28 cellular contexts compared by ENCODE assay signal in the genomic region with DNA sequence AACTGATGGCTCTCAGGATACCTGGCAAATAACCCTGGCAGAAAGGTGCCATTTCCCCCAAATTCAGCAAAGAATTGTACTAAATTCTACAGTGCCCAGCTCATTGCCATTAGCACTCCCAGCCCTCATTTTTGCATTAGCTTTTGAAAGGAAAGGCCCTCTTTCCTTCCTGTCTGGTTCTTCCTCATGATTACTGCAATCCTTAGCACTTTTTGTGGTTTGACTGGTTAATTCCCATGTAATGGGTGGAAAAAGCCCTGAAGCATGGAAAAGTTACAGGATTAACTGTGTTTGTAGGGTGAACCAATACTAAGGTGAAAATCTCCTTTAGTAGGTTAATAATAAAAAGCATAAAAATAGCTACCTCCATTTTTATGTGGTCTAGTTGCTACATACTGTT.
"Had no signal": no experiment of that assay in that cellular context is flagged by ENCODE, and none has a peak within 500 bp of the region (broad histone marks: within the 10 kb centered on the region; RNA-seq: fewer than 3 reads in every experiment).

No MANE protein-coding gene starts in this region.

- H3K36me3 Mint-ChIP-seq: activated naive CD8-positive, alpha-beta T cell treated with anti-CD3 and anti-CD28 coated beads, Interleukin-2, amount 10 ng/mL, durations not matched to agents 7 days and 5 days had no signal

- DNase-seq: activated CD4-positive, alpha-beta T cell treated with anti-CD3 and anti-CD28 coated beads, Interleukin-2, amount 10 ng/mL, durations not matched to agents 7 days and 5 days; activated CD8-positive, alpha-beta T cell treated with anti-CD3 and anti-CD28 coated beads, Interleukin-2, amount 10 ng/mL, durations not matched to agents 7 days and 5 days; activated naive CD4-positive, alpha-beta T cell treated with Interleukin-2 at 50 U/mL for 16 hours; activated naive CD8-positive, alpha-beta T cell treated with anti-CD3 and anti-CD28 coated beads, Interleukin-2, amount 10 ng/mL, durations not matched to agents 7 days and 5 days; activated T-cell treated with anti-CD3 and anti-CD28 coated beads, Interleukin-2, amount 50 U/mL, for 24 hours; amygdala; body of pancreas; central memory CD4-positive, alpha-beta T cell; dorsolateral prefrontal cortex; glutamatergic neuron; hypothalamus; kidney; left lung; mammary epithelial cell; mucosa of descending colon; naive thymus-derived CD4-positive, alpha-beta T cell; ovary; psoas muscle; spleen; stimulated activated CD4-positive, alpha-beta T cell treated with anti-CD3 and anti-CD28 coated beads, Interleukin-4, amount 100 ng/mL, for 4 hours; T-helper 1 cell; T-helper 9 cell; testis; upper lobe of left lung had no signal

- H3K4me1 Mint-ChIP-seq: activated CD4-positive, alpha-beta T cell treated with anti-CD3 and anti-CD28 coated beads, Interleukin-2, amount 10 ng/mL, durations not matched to agents 7 days and 5 days; activated naive CD8-positive, alpha-beta T cell treated with anti-CD3 and anti-CD28 coated beads, Interleukin-2, amount 10 ng/mL, durations not matched to agents 7 days and 5 days; stimulated activated memory B cell treated with anti-CD40 and anti-IgM and Interleukin-4, amounts not matched to agents 10 μg/mL and 1 μg/mL and 100 μg/mL, for 72 hours had no signal

- H3K36me3 ChIP-seq: left lung, ovary, spleen, upper lobe of left lung had no signal

- H3K9me3 ChIP-seq: body of pancreas, ovary, testis, upper lobe of left lung had no signal

- H3K27me3 Mint-ChIP-seq: activated naive CD8-positive, alpha-beta T cell treated with anti-CD3 and anti-CD28 coated beads, Interleukin-2, amount 10 ng/mL, durations not matched to agents 7 days and 5 days; stimulated activated memory B cell treated with anti-CD40 and anti-IgM and Interleukin-4, amounts not matched to agents 10 μg/mL and 1 μg/mL and 100 μg/mL, for 72 hours had no signal

- H3K4me3 Mint-ChIP-seq: activated CD4-positive, alpha-beta T cell treated with anti-CD3 and anti-CD28 coated beads, Interleukin-2, amount 10 ng/mL, durations not matched to agents 7 days and 5 days; activated CD8-positive, alpha-beta T cell treated with anti-CD3 and anti-CD28 coated beads, Interleukin-2, amount 10 ng/mL, durations not matched to agents 7 days and 5 days; activated naive CD8-positive, alpha-beta T cell treated with anti-CD3 and anti-CD28 coated beads, Interleukin-2, amount 10 ng/mL, durations not matched to agents 7 days and 5 days; activated T-cell treated with anti-CD3 and anti-CD28 coated beads, Interleukin-2, amount 50 U/mL, for 24 hours; naive thymus-derived CD4-positive, alpha-beta T cell; stimulated activated memory B cell treated with anti-CD40 and anti-IgM and Interleukin-4, amounts not matched to agents 10 μg/mL and 1 μg/mL and 100 μg/mL, for 72 hours had no signal

- H3K27me3 ChIP-seq: body of pancreas, dorsolateral prefrontal cortex, foreskin keratinocyte, left lung, ovary, spleen, testis, upper lobe of left lung had no signal

- H3K27ac ChIP-seq: dorsolateral prefrontal cortex, foreskin keratinocyte, left lung, ovary, psoas muscle, spleen, testis, upper lobe of left lung had no signal

- H3K4me3 ChIP-seq: body of pancreas, dorsolateral prefrontal cortex, left lung, mucosa of descending colon, ovary, psoas muscle, spleen, testis, upper lobe of left lung had no signal

- H3K27ac Mint-ChIP-seq: activated CD4-positive, alpha-beta T cell treated with anti-CD3 and anti-CD28 coated beads, Interleukin-2, amount 10 ng/mL, durations not matched to agents 7 days and 5 days; activated CD8-positive, alpha-beta T cell treated with anti-CD3 and anti-CD28 coated beads, Interleukin-2, amount 10 ng/mL, durations not matched to agents 7 days and 5 days; activated naive CD8-positive, alpha-beta T cell treated with anti-CD3 and anti-CD28 coated beads, Interleukin-2, amount 10 ng/mL, durations not matched to agents 7 days and 5 days; activated T-cell treated with anti-CD3 and anti-CD28 coated beads, Interleukin-2, amount 50 U/mL, for 24 hours; activated T-helper 2 cell treated with anti-CD3 and anti-CD28 coated beads, Interferon-gamma antibody, Interleukin-2, Interleukin-4, amounts not matched to agents 10 μg/mL and 5 μg/mL and 100 μg/mL, durations not matched to agents 14 hours and 24 hours and 36 hours; naive thymus-derived CD4-positive, alpha-beta T cell; stimulated activated memory B cell treated with anti-CD40 and anti-IgM and Interleukin-4, amounts not matched to agents 10 μg/mL and 1 μg/mL and 100 μg/mL, for 72 hours had no signal

- ATAC-seq: activated CD8-positive, alpha-beta T cell treated with anti-CD3 and anti-CD28 coated beads, Interleukin-2, amount 10 ng/mL, durations not matched to agents 7 days and 5 days; left lung; mucosa of descending colon; naive thymus-derived CD4-positive, alpha-beta T cell; sciatic nerve; stimulated activated memory B cell treated with anti-CD40 and anti-IgM and Interleukin-4, amounts not matched to agents 10 μg/mL and 1 μg/mL and 100 μg/mL, for 72 hours had no signal

- H3K4me1 ChIP-seq: left lung, psoas muscle, testis, upper lobe of left lung had no signal

- H3K9me3 Mint-ChIP-seq: activated naive CD8-positive, alpha-beta T cell treated with anti-CD3 and anti-CD28 coated beads, Interleukin-2, amount 10 ng/mL, durations not matched to agents 7 days and 5 days; activated T-helper 2 cell treated with anti-CD3 and anti-CD28 coated beads, Interferon-gamma antibody, Interleukin-2, Interleukin-4, amounts not matched to agents 10 μg/mL and 5 μg/mL and 100 μg/mL, durations not matched to agents 14 hours and 24 hours and 36 hours had no signal
